Comparison of ENCODE assay signal across 14 cellular contexts in genomic region chr18:47917923-47918610, GRCh38. TPM values are rescaled to one million over a fixed set of nuclear protein-coding genes. Genes with fewer than 3 reads are reported as not detected.
DNase-seq lines count a peak whose midpoint lies in the region; ATAC-seq and TF ChIP-seq lines count a peak whose summit lies in the region.
"Had no signal": no experiment of that assay in that cellular context is flagged by ENCODE, and none has a peak within 500 bp of the region (broad histone marks: within the 10 kb centered on the region; RNA-seq: fewer than 3 reads in every experiment).

No MANE protein-coding gene starts in this region.

- no peaks in the 10 kb centered on the region for H3K9me3 Mint-ChIP-seq in T-helper 2 cell treated with Interferon-gamma antibody and Interleukin-4, amounts not matched to agents 5 μg/mL and 100 μg/mL, for 36 hours

- POLR2A ChIA-PET in GM10248 (lab: Yijun Ruan, JAX) = no interaction called here

- peaks cover 79% of the 10 kb centered on the region for H3K4me1 Mint-ChIP-seq in T-helper 2 cell treated with Interferon-gamma antibody and Interleukin-4, amounts not matched to agents 5 μg/mL and 100 μg/mL, for 36 hours (ENCODE audit: low read depth)

- ATAC-seq in GM21447 (IDR thresholded peaks at IDR 0.05; ENCODE audit: unreplicated experiment) (peak; percentile 71), GM21526 (IDR thresholded peaks at IDR 0.05; ENCODE audit: low FRiP score, unreplicated experiment) (no peak), foreskin keratinocyte (no peak)
- ATAC-seq: HCT116 had no signal

- H3K27me3 ChIP-seq in foreskin keratinocyte = no peaks in the 10 kb centered on the region
- H3K27me3 ChIP-seq: neutrophil had no signal

- in situ Hi-C loops in ACHN (cut with HindIII; ENCODE audit: low pct_ligation_motif_present, low pct_unique_long_range_greater_than_20kb, low sequenced_read_pairs) = no loop called here

- TF ChIP-seq CTCF in GM10248 (IDR thresholded peaks at IDR 0.05; ENCODE audit: control extremely low read depth, extremely low read depth, low read depth, missing control alignments) (no peak), foreskin keratinocyte (conservative IDR thresholded peaks at IDR 0.05) (no peak)

- H3K4me3 Mint-ChIP-seq in T-helper 2 cell treated with Interferon-gamma antibody and Interleukin-4, amounts not matched to agents 5 μg/mL and 100 μg/mL, for 36 hours = peak overlapping the region; percentile 73

- DNase-seq in GM10248 (ENCODE audit: extremely low spot score) (peak; percentile 31), iPS-NIHi11 (ENCODE audit: low spot score) (peak; percentile 45), cerebellar nuclear complex (lab: John Stamatoyannopoulos, UW) (no peak), ACHN (no peak), foreskin keratinocyte (no peak)
- DNase-seq in T-helper 2 cell treated with Interferon-gamma antibody and Interleukin-4, amounts not matched to agents 5 μg/mL and 100 μg/mL, for 36 hours (ENCODE audit: low spot score) = no peak
- DNase-seq: NCI-H1105; NK-92 treated with Interleukin-12 subunit alpha and Interleukin-12 subunit beta, amount 100 ng/mL, for 24 hours; stimulated activated CD4-positive, alpha-beta T cell treated with anti-CD3 and anti-CD28 coated beads, Interleukin-4, amount 100 ng/mL, for 1 hour had no signal

- H3K27ac Mint-ChIP-seq in T-helper 2 cell treated with Interferon-gamma antibody and Interleukin-4, amounts not matched to agents 5 μg/mL and 100 μg/mL, for 36 hours = peak overlapping the region; percentile 79

- peaks cover 30% of the 10 kb centered on the region for H3K36me3 Mint-ChIP-seq in T-helper 2 cell treated with Interferon-gamma antibody and Interleukin-4, amounts not matched to agents 5 μg/mL and 100 μg/mL, for 36 hours (ENCODE audit: low read depth)

- no peak overlapping the region for H3K27ac ChIP-seq in foreskin keratinocyte
- H3K27ac ChIP-seq: neutrophil, thoracic aorta had no signal

- CTCF ChIA-PET in GM10248 (lab: Yijun Ruan, JAX) = interaction anchor here (0.8 to 1.1 kb wide), 2 partner anchors 18 to 31 kb away, joined by 3 to 4 read pairs; no protein-coding TSS in a partner anchor

- no peaks in the 10 kb centered on the region for H3K27me3 Mint-ChIP-seq in T-helper 2 cell treated with Interferon-gamma antibody and Interleukin-4, amounts not matched to agents 5 μg/mL and 100 μg/mL, for 36 hours (ENCODE audit: low read depth)

- peaks cover 31% of the 10 kb centered on the region for H3K4me1 ChIP-seq in foreskin keratinocyte

RNA-seq across cellular contexts. Expression of gene SMAD2, which starts 12.4 kb away (rescaled TPM):
- total RNA-seq in foreskin keratinocyte = 110 and 118 TPM in 2 replicates
- polyA plus RNA-seq in foreskin keratinocyte = 32.3 and 33.6 TPM in 2 replicates

Comparison
In these comparisons a context has a peak if more than half of its experiments do, and no peak if none do; other contexts are left out.
1. DNase-seq: peak in GM10248 (single experiment) and iPS-NIHi11 (single experiment); none in T-helper 2 cell treated with Interferon-gamma antibody and Interleukin-4, amounts not matched to agents 5 μg/mL and 100 μg/mL, for 36 hours (single experiment), cerebellar nuclear complex (0 of 2), ACHN (single experiment) and foreskin keratinocyte (0 of 2).